In genomic region chr14:75980856-75981255, GRCh38 we compare ENCODE assay signal across 9 cellular contexts. TPM values are rescaled to one million over a fixed set of nuclear protein-coding genes. Genes with fewer than 3 reads are reported as not detected.
A peak's percentile ranks its signal among the peaks of the same experiment; 100 is the strongest.
DNase-seq lines count a peak whose midpoint lies in the region; ATAC-seq and TF ChIP-seq lines count a peak whose summit lies in the region.
"Had no signal": no experiment of that assay in that cellular context is flagged by ENCODE, and none has a peak within 500 bp of the region (broad histone marks: within the 10 kb centered on the region; RNA-seq: fewer than 3 reads in every experiment).

No MANE protein-coding gene starts in this region.

- peak overlapping the region; percentile 83 for H3K4me3 Mint-ChIP-seq in activated T-cell treated with anti-CD3 and anti-CD28 coated beads, Interleukin-2, amount 50 U/mL, for 4 hours

- no peaks in the 10 kb centered on the region for H3K27me3 ChIP-seq in lower lobe of right lung (ENCODE audit: low read depth)
- H3K27me3 ChIP-seq in tibial nerve = no peaks in the 10 kb centered on the region

- H3K9me3 ChIP-seq in lower lobe of right lung = no peaks in the 10 kb centered on the region
- H3K9me3 ChIP-seq in tibial nerve = no peaks in the 10 kb centered on the region

- H3K27ac ChIP-seq in lower lobe of right lung (peak overlapping the region; percentile 94), tibial nerve (peak overlapping the region; percentile 93 to 95 (median 94))

- H3K9me3 Mint-ChIP-seq in activated T-cell treated with anti-CD3 and anti-CD28 coated beads, Interleukin-2, amount 50 U/mL, for 4 hours = no peaks in the 10 kb centered on the region

- no peaks in the 10 kb centered on the region for H3K27me3 Mint-ChIP-seq in activated T-cell treated with anti-CD3 and anti-CD28 coated beads, Interleukin-2, amount 50 U/mL, for 4 hours (ENCODE audit: low read depth)

- H3K4me3 ChIP-seq in astrocyte of the spinal cord (ENCODE audit: low read depth, low read length) = peak overlapping the region; percentile 55
- peak overlapping the region; percentile 75 for H3K4me3 ChIP-seq in lower lobe of right lung
- H3K4me3 ChIP-seq in tibial nerve = peak overlapping the region in 3 of 4 donors; percentile 63 to 97 (median 80)

- in situ Hi-C loops in astrocyte of the spinal cord (cut with HindIII; ENCODE audit: low sequenced_read_pairs) = no loop called here

- WGBS in tibial nerve, 2 donors = 56 to 69% methylated on average over 8 of the region's 8 CpGs

- ATAC-seq in activated T-cell treated with anti-CD3 and anti-CD28 coated beads, Interleukin-2, amount 50 U/mL, for 4 hours = no peak
- ATAC-seq in lower lobe of right lung (no peak), GM21825 (IDR thresholded peaks at IDR 0.05; ENCODE audit: unreplicated experiment) (no peak)

- no peaks in the 10 kb centered on the region for H3K36me3 ChIP-seq in lower lobe of right lung
- H3K36me3 ChIP-seq in tibial nerve = no peaks in the 10 kb centered on the region

- DNase-seq in activated T-cell treated with anti-CD3 and anti-CD28 coated beads, Interleukin-2, amount 50 U/mL, for 4 hours = no peak
- DNase-seq in activated T-cell treated with anti-CD3 and anti-CD28 coated beads, Interleukin-2, amount 50 U/mL, for 48 hours = no peak
- DNase-seq in astrocyte of the spinal cord (ENCODE audit: low read depth, low spot score) = no peak
- no peak for DNase-seq in lower lobe of right lung
- DNase-seq in tibial nerve (ENCODE audit: low spot score in 2 of 2) = no peak
- no peak for DNase-seq in NCI-H524 treated with DMSO at 0.1 percent for 48 hours (lab: John Stamatoyannopoulos, UW)
- no peak for DNase-seq in stimulated activated naive CD4-positive, alpha-beta T cell treated with Interleukin-2 at 50 U/mL for 16 hours (lab: John Stamatoyannopoulos, UW)
- DNase-seq: retina had no signal

- TF ChIP-seq EP300 in tibial nerve (IDR thresholded peaks at IDR 0.05) = no peak

- peaks cover 33% of the 10 kb centered on the region for H3K4me1 Mint-ChIP-seq in activated T-cell treated with anti-CD3 and anti-CD28 coated beads, Interleukin-2, amount 50 U/mL, for 4 hours (ENCODE audit: low read depth)

- no peak for TF ChIP-seq POLR2A in tibial nerve (IDR thresholded peaks at IDR 0.05)

- H3K36me3 Mint-ChIP-seq in activated T-cell treated with anti-CD3 and anti-CD28 coated beads, Interleukin-2, amount 50 U/mL, for 4 hours (ENCODE audit: insufficient read depth) = no peaks in the 10 kb centered on the region

- H3K4me1 ChIP-seq in lower lobe of right lung (peaks cover 57% of the 10 kb centered on the region), tibial nerve (peaks cover 0 to 63% (median 22%) of the 10 kb centered on the region in 4 donors)

- intact Hi-C loops in lower lobe of right lung (cut with DNase I) = loop anchor here (5.0 kb wide), 1 partner anchor 274 kb away; no protein-coding TSS in a partner anchor

- no peak for TF ChIP-seq CTCF in astrocyte of the spinal cord (IDR thresholded peaks at IDR 0.05; ENCODE audit: low read depth, low read length)
- TF ChIP-seq CTCF in lower lobe of right lung (IDR thresholded peaks at IDR 0.05) = no peak
- TF ChIP-seq CTCF in tibial nerve (IDR thresholded peaks at IDR 0.05) = no peak

RNA-seq across cellular contexts. Expression of gene TGFB3, which starts 0.9 kb away (rescaled TPM):
- 1 to 10 TPM; 3.0 to 4.1 (median 4.1) TPM for total RNA-seq in activated T-cell treated with anti-CD3 and anti-CD28 coated beads, Interleukin-2, amount 50 U/mL, for 4 hours
- 15.7 TPM for total RNA-seq in lower lobe of right lung
- 10 to 100 TPM in 1 of 4 donors, 1 to 10 TPM in 3; 3.1 to 10.0 (median 5.6) TPM for total RNA-seq in tibial nerve

RNA-seq across cellular contexts. Expression of gene IFT43, which starts 4.7 kb away (rescaled TPM):
- total RNA-seq in activated T-cell treated with anti-CD3 and anti-CD28 coated beads, Interleukin-2, amount 50 U/mL, for 4 hours = 10 to 100 TPM; 11.6 to 13.1 (median 12.3) TPM
- 21.9 TPM for total RNA-seq in lower lobe of right lung
- 10 to 100 TPM; 16.2 to 31.4 (median 26.1) TPM for total RNA-seq in tibial nerve
